Comparison of ENCODE assay signal across 8 cellular contexts in genomic region chr12:93785262-93786010, GRCh38.
DNase-seq lines count a peak whose midpoint lies in the region; ATAC-seq and TF ChIP-seq lines count a peak whose summit lies in the region.

No MANE protein-coding gene starts in this region.

- H3K9me3 ChIP-seq in effector memory CD4-positive, alpha-beta T cell (ENCODE audit: control insufficient read depth, low read length) = no peaks in the 10 kb centered on the region
- no peaks in the 10 kb centered on the region for H3K9me3 ChIP-seq in muscle layer of colon (ENCODE audit: low read length)
- no peaks in the 10 kb centered on the region for H3K9me3 ChIP-seq in tibial artery

- H3K9ac ChIP-seq in muscle layer of colon (ENCODE audit: low read length) = no peak overlapping the region

- no peaks in the 10 kb centered on the region for H3K27me3 ChIP-seq in effector memory CD4-positive, alpha-beta T cell (replicated peaks; ENCODE audit: control insufficient read depth, insufficient read depth, low read length, poor library complexity, severe bottlenecking)
- no peaks in the 10 kb centered on the region for H3K27me3 ChIP-seq in muscle layer of colon (ENCODE audit: control insufficient read depth in 1 of 2, insufficient read depth in 2 of 2, low read length in 2 of 2)
- no peaks in the 10 kb centered on the region for H3K27me3 ChIP-seq in tibial artery

- TF ChIP-seq CTCF in tibial artery (IDR thresholded peaks at IDR 0.05) = no peak

- no peaks in the 10 kb centered on the region for H3K36me3 ChIP-seq in effector memory CD4-positive, alpha-beta T cell (ENCODE audit: control insufficient read depth, insufficient read depth, low read length)
- H3K36me3 ChIP-seq in muscle layer of colon (ENCODE audit: insufficient read depth, low read length) = no peaks in the 10 kb centered on the region
- H3K36me3 ChIP-seq in tibial artery = no peaks in the 10 kb centered on the region

- ATAC-seq in Right ventricle myocardium inferior = peak; percentile 84
- peak; percentile 70 for ATAC-seq in activated CD4-positive, CD25-positive, alpha-beta regulatory T cell treated with anti-CD3 and anti-CD28 coated beads, Interleukin-2, amount 50 U/mL, for 24 hours
- ATAC-seq in GM21786 (IDR thresholded peaks at IDR 0.05; ENCODE audit: unreplicated experiment) = no peak

- no peak overlapping the region for H3K27ac ChIP-seq in effector memory CD4-positive, alpha-beta T cell (ENCODE audit: insufficient read depth, low read length, poor library complexity, severe bottlenecking)
- peak overlapping the region; percentile 54 for H3K27ac ChIP-seq in muscle layer of colon (ENCODE audit: low read depth, low read length)
- H3K27ac ChIP-seq in tibial artery = peak overlapping the region; percentile 51 to 72

- H3K4me3 ChIP-seq in effector memory CD4-positive, alpha-beta T cell (ENCODE audit: insufficient read depth, low read depth, low read length, poor library complexity, severe bottlenecking) = no peak overlapping the region
- H3K4me3 ChIP-seq in muscle layer of colon (ENCODE audit: low read depth in 1 of 2, low read length in 2 of 2) (no peak overlapping the region), tibial artery (no peak overlapping the region)

- intact Hi-C loops in Right ventricle myocardium inferior (cut with DNase I) (loop anchor here (2.0 kb wide), 2 partner anchors 17 to 29 kb away; no protein-coding TSS in a partner anchor), cardiac septum (cut with DNase I) (loop anchor here (2.0 to 5.0 kb wide), 2 partner anchors 107 to 215 kb away; no protein-coding TSS in a partner anchor), tibial artery (cut with DNase I; ENCODE audit: low total_unique reads) (no loop called here)

- DNase-seq in Right ventricle myocardium inferior (ENCODE audit: missing footprints) (no peak), cardiac septum (ENCODE audit: low spot score) (no peak), tibial artery (peak; percentile 73 to 76), KG1 (lab: John Stamatoyannopoulos, UW) (no peak)
- peak; percentile 13 to 15 (median 15) for DNase-seq in effector memory CD4-positive, alpha-beta T cell

- peaks cover 28% of the 10 kb centered on the region for H3K4me1 ChIP-seq in effector memory CD4-positive, alpha-beta T cell (ENCODE audit: control insufficient read depth, insufficient read depth, low read length, poor library complexity, severe bottlenecking)
- H3K4me1 ChIP-seq in muscle layer of colon (ENCODE audit: insufficient read depth, low read length) (peaks cover 42% of the 10 kb centered on the region), tibial artery (peaks cover 0 to 50% (median 23%) of the 10 kb centered on the region in 4 donors)

Comparison
In these comparisons a context has a peak if more than half of its experiments do, and no peak if none do; other contexts are left out.
1. DNase-seq: peak in effector memory CD4-positive, alpha-beta T cell (3 of 3) and tibial artery (2 of 2); none in Right ventricle myocardium inferior (single experiment), cardiac septum (single experiment) and KG1 (single experiment).